ENCODE assay signal across 3 cellular contexts in genomic region chr11:94370576-94370975, GRCh38. TPM values are rescaled to one million over a fixed set of nuclear protein-coding genes. Genes with fewer than 3 reads are reported as not detected.
"Had no signal": no experiment of that assay in that cellular context is flagged by ENCODE, and none has a peak within 500 bp of the region (broad histone marks: within the 10 kb centered on the region; RNA-seq: fewer than 3 reads in every experiment).

No MANE protein-coding gene starts in this region.

RNA-seq across cellular contexts. Expression of gene GPR83, which starts 30.6 kb away (rescaled TPM):
- total RNA-seq: LHCN-M2, MCF 10A, SJSA1 had no signal
